16 cellular contexts compared by ENCODE assay signal in genomic region chr4:2302387-2303119, GRCh38. TPM values are rescaled to one million over a fixed set of nuclear protein-coding genes. Genes with fewer than 3 reads are reported as not detected.
A peak's percentile ranks its signal among the peaks of the same experiment; 100 is the strongest.
DNase-seq lines count a peak whose midpoint lies in the region; TF ChIP-seq lines count a peak whose summit lies in the region.
"Had no signal": no experiment of that assay in that cellular context is flagged by ENCODE, and none has a peak within 500 bp of the region (broad histone marks: within the 10 kb centered on the region; RNA-seq: fewer than 3 reads in every experiment).

No MANE protein-coding gene starts in this region.

- H3K27ac Mint-ChIP-seq in endothelial cell (ENCODE audit: unreplicated experiment) = no peak overlapping the region

- peaks cover 9% of the 10 kb centered on the region for H3K27me3 Mint-ChIP-seq in endothelial cell (ENCODE audit: unreplicated experiment)
- H3K27me3 Mint-ChIP-seq: CD4-positive, CD25-positive, alpha-beta regulatory T cell had no signal

- intact Hi-C loops in A673 (cut with micrococcal nuclease; ENCODE audit: unreplicated experiment) = no loop called here

- H3K4me3 ChIP-seq in osteoblast (ENCODE audit: insufficient read depth, low read length) (no peak overlapping the region), A673 (ENCODE audit: low read depth, low read length, poor library complexity, severe bottlenecking) (no peak overlapping the region)
- H3K4me3 ChIP-seq: HAP-1, Peyer's patch had no signal

- no peaks in the 10 kb centered on the region for H3K36me3 ChIP-seq in osteoblast (ENCODE audit: insufficient read depth, low read length)
- H3K36me3 ChIP-seq in A673 (ENCODE audit: insufficient read depth, low read length, poor library complexity, severe bottlenecking) = no peaks in the 10 kb centered on the region
- H3K36me3 ChIP-seq: HAP-1 had no signal

- H3K9me3 Mint-ChIP-seq in endothelial cell (ENCODE audit: unreplicated experiment) = no peaks in the 10 kb centered on the region

- H3K4me2 ChIP-seq in osteoblast (ENCODE audit: insufficient read depth, low read length) = no peak overlapping the region

- H4K20me1 ChIP-seq in osteoblast (ENCODE audit: insufficient read depth, low read length) = no peaks in the 10 kb centered on the region

- CTCF ChIA-PET in A673 (lab: Charles Lee) = interaction anchor here (0.7 kb wide), 1 partner anchor 68 kb away, joined by 8 read pairs; no protein-coding TSS in a partner anchor

- no peak overlapping the region for H2AFZ ChIP-seq in osteoblast (ENCODE audit: low read length)

- no peak overlapping the region for H3K27ac ChIP-seq in osteoblast (ENCODE audit: low read depth, low read length)
- no peak overlapping the region for H3K27ac ChIP-seq in A673 (ENCODE audit: low read depth, low read length, poor library complexity, severe bottlenecking)
- H3K27ac ChIP-seq: Peyer's patch had no signal

- H3K79me2 ChIP-seq in osteoblast (ENCODE audit: insufficient read depth, low read length) = no peaks in the 10 kb centered on the region

- TF ChIP-seq CTCF in endothelial cell (IDR thresholded peaks at IDR 0.05; ENCODE audit: unreplicated experiment) = no peak
- TF ChIP-seq CTCF in osteoblast (IDR thresholded peaks at IDR 0.05; ENCODE audit: extremely low read depth, low read depth, low read length) = no peak
- TF ChIP-seq CTCF in A673 (conservative IDR thresholded peaks at IDR 0.05; ENCODE audit: low read depth, low read length) = no peak

- peaks cover 14% of the 10 kb centered on the region for H3K36me3 Mint-ChIP-seq in endothelial cell (ENCODE audit: low read depth, unreplicated experiment)

- no TSS peak for BruUV-seq in A673 (replicated peaks; lab: Mats Ljungman, UMichigan)

- POLR2A ChIA-PET in A673 (lab: Charles Lee; ENCODE audit: low non-redundant PET) = no interaction called here

- no peaks in the 10 kb centered on the region for H3K4me1 Mint-ChIP-seq in endothelial cell (ENCODE audit: unreplicated experiment)

- peak; percentile 42 for DNase-seq in activated effector memory CD4-positive, alpha-beta T cell treated with anti-CD3 and anti-CD28 coated beads, Interleukin-2, amount 50 U/mL, for 16 hours
- no peak for DNase-seq in activated effector memory CD4-positive, alpha-beta T cell treated with Interleukin-2 at 50 U/mL for 16 hours
- no peak for DNase-seq in endothelial cell (ENCODE audit: low spot score)
- peak; percentile 75 for DNase-seq in osteoblast (ENCODE audit: insufficient read length, low spot score, missing footprints)
- no peak for DNase-seq in SK-N-DZ (ENCODE audit: low spot score)
- no peak for DNase-seq in A673 (ENCODE audit: low spot score)
- no peak for DNase-seq in SKM-1 treated with dmso at 0.1 percent for 144 hours (lab: John Stamatoyannopoulos, UW; ENCODE audit: unreplicated experiment)
- DNase-seq: CD4-positive, CD25-positive, alpha-beta regulatory T cell; DMS79; NCI-H1105; NCI-H1694; NCI-H2227 treated with DMSO at 0.1 percent for 48 hours; NCI-H524; SHP77 had no signal

- H3K4me1 ChIP-seq in osteoblast (ENCODE audit: insufficient read depth, low read length) (no peaks in the 10 kb centered on the region), A673 (ENCODE audit: insufficient read depth, low read length, poor library complexity, severe bottlenecking) (no peaks in the 10 kb centered on the region)
- H3K4me1 ChIP-seq: HAP-1, Peyer's patch had no signal

- H3K9me3 ChIP-seq in osteoblast (ENCODE audit: low read depth, low read length) = no peaks in the 10 kb centered on the region
- peaks cover 6% of the 10 kb centered on the region for H3K9me3 ChIP-seq in A673 (ENCODE audit: low read depth, low read length, poor library complexity, severe bottlenecking)
- H3K9me3 ChIP-seq: Peyer's patch had no signal

- no peaks in the 10 kb centered on the region for H3K27me3 ChIP-seq in osteoblast (ENCODE audit: insufficient read depth, low read length)
- H3K27me3 ChIP-seq in A673 (replicated peaks; ENCODE audit: insufficient read depth, low read depth, low read length, poor library complexity) = no peaks in the 10 kb centered on the region
- H3K27me3 ChIP-seq: Peyer's patch had no signal

- H3K4me3 Mint-ChIP-seq in endothelial cell (ENCODE audit: unreplicated experiment) = peak overlapping the region; percentile 57
- H3K4me3 Mint-ChIP-seq: CD4-positive, CD25-positive, alpha-beta regulatory T cell had no signal

RNA-seq across cellular contexts. Expression of gene MXD4, which starts 40.6 kb away (rescaled TPM):
- total RNA-seq in endothelial cell (ENCODE audit: unreplicated experiment) (93.5 TPM), osteoblast (53.3 and 56.8 TPM in 2 replicates), A673 (2021) (9.1 and 12.7 TPM in 2 replicates)
- polyA plus RNA-seq in SK-N-DZ (2014; cell fraction: cytosol; rRNA removed) = 24.6 and 29.0 TPM in 2 replicates
- 38.6 and 38.7 TPM in 2 replicates for polyA plus RNA-seq in SK-N-DZ (2014; cell fraction: nucleus; rRNA removed)

Comparison
In these comparisons a context has a peak if more than half of its experiments do, and no peak if none do; other contexts are left out.
1. DNase-seq: peak in activated effector memory CD4-positive, alpha-beta T cell treated with anti-CD3 and anti-CD28 coated beads, Interleukin-2, amount 50 U/mL, for 16 hours (single experiment) and osteoblast (single experiment); none in activated effector memory CD4-positive, alpha-beta T cell treated with Interleukin-2 at 50 U/mL for 16 hours (single experiment), endothelial cell (single experiment), SK-N-DZ (single experiment), A673 (single experiment) and SKM-1 treated with dmso at 0.1 percent for 144 hours (single experiment).